In genomic region chr4:88008624-88009235, GRCh38 we compare ENCODE assay signal across 8 cellular contexts. TPM values are rescaled to one million over a fixed set of nuclear protein-coding genes. Genes with fewer than 3 reads are reported as not detected.
DNase-seq lines count a peak whose midpoint lies in the region; TF ChIP-seq lines count a peak whose summit lies in the region.

No MANE protein-coding gene starts in this region.

- H3K27ac ChIP-seq in HUES48 (ENCODE audit: low read depth, low read length) (no peak overlapping the region), suprapubic skin (peak overlapping the region; percentile 91)

- H3K9ac ChIP-seq in HUES48 (ENCODE audit: low read depth, low read length) (peak overlapping the region; percentile 80), adipocyte (ENCODE audit: low read length) (peak overlapping the region; percentile 90)

- TF ChIP-seq EP300 in suprapubic skin (IDR thresholded peaks at IDR 0.05) = no peak

- no peak for DNase-seq in BE2C
- DNase-seq in adipocyte (ENCODE audit: low read depth) = peak; percentile 60
- DNase-seq in kidney epithelial cell (ENCODE audit: low read depth) = no peak
- no peak for DNase-seq in suprapubic skin (ENCODE audit: low spot score in 2 of 2)
- DNase-seq in T1000 (lab: John Stamatoyannopoulos, UW) = no peak
- DNase-seq in NOMO-1 (lab: John Stamatoyannopoulos, UW; ENCODE audit: unreplicated experiment in 2 of 2) = no peak
- no peak for DNase-seq in NCI-H2171 treated with DMSO at 0.1 percent for 48 hours (lab: John Stamatoyannopoulos, UW)

- H3K36me3 ChIP-seq in BE2C (no peaks in the 10 kb centered on the region), HUES48 (ENCODE audit: control insufficient read depth, insufficient read depth, low read length) (no peaks in the 10 kb centered on the region), adipocyte (ENCODE audit: control insufficient read depth, insufficient read depth, low read length, severe bottlenecking) (no peaks in the 10 kb centered on the region), kidney epithelial cell (ENCODE audit: control insufficient read depth, insufficient read depth, low read length) (no peaks in the 10 kb centered on the region), suprapubic skin (no peaks in the 10 kb centered on the region)

- H3K4me1 ChIP-seq in BE2C = no peaks in the 10 kb centered on the region
- H3K4me1 ChIP-seq in HUES48 (ENCODE audit: control insufficient read depth, insufficient read depth, low read length) = peaks cover 51% of the 10 kb centered on the region
- peaks cover 44% of the 10 kb centered on the region for H3K4me1 ChIP-seq in adipocyte (ENCODE audit: control insufficient read depth, insufficient read depth, low read length)
- peaks cover 42% of the 10 kb centered on the region for H3K4me1 ChIP-seq in suprapubic skin

- TF ChIP-seq CTCF in BE2C (IDR thresholded peaks at IDR 0.05; ENCODE audit: low read depth, low read length) (no peak), kidney epithelial cell (IDR thresholded peaks at IDR 0.05; ENCODE audit: insufficient read depth, low read length, poor library complexity, severe bottlenecking) (no peak), suprapubic skin (IDR thresholded peaks at IDR 0.05) (no peak)

- H3K9me3 ChIP-seq in BE2C = no peaks in the 10 kb centered on the region
- no peaks in the 10 kb centered on the region for H3K9me3 ChIP-seq in HUES48 (ENCODE audit: control insufficient read depth, insufficient read depth, low read length)
- H3K9me3 ChIP-seq in adipocyte (ENCODE audit: control insufficient read depth, low read length) = no peaks in the 10 kb centered on the region
- no peaks in the 10 kb centered on the region for H3K9me3 ChIP-seq in suprapubic skin

- TF ChIP-seq POLR2A in suprapubic skin (IDR thresholded peaks at IDR 0.05) = no peak

- H3K4me3 ChIP-seq in BE2C (ENCODE audit: low read depth, low read length) (peak overlapping the region; percentile 64), HUES48 (ENCODE audit: low read depth, low read length) (peak overlapping the region; percentile 68), adipocyte (ENCODE audit: low read length) (peak overlapping the region; percentile 91), kidney epithelial cell (ENCODE audit: low read depth, low read length) (peak overlapping the region; percentile 92), suprapubic skin (peak overlapping the region; percentile 95)

- 13% methylated on average over 5 of the region's 5 CpGs for WGBS in suprapubic skin

- no peaks in the 10 kb centered on the region; the same call in 1 of the 2 replicates for H3K27me3 ChIP-seq in BE2C
- H3K27me3 ChIP-seq in HUES48 (ENCODE audit: control insufficient read depth, insufficient read depth, low read length) = peaks cover 22% of the 10 kb centered on the region
- H3K27me3 ChIP-seq in adipocyte (replicated peaks; ENCODE audit: control insufficient read depth, insufficient read depth, low read length) = no peaks in the 10 kb centered on the region
- H3K27me3 ChIP-seq in kidney epithelial cell (ENCODE audit: control insufficient read depth, insufficient read depth, low read length) = no peaks in the 10 kb centered on the region
- no peaks in the 10 kb centered on the region for H3K27me3 ChIP-seq in suprapubic skin

RNA-seq across cellular contexts. Expression of gene PKD2, which starts 1.3 kb away (rescaled TPM):
- polyA plus RNA-seq in BE2C (2012; ENCODE audit: insufficient read depth, insufficient read length, low read depth) = 6.3 TPM
- total RNA-seq in kidney epithelial cell (30.4 and 31.6 TPM in 2 replicates), suprapubic skin (10 to 100 TPM; 10.8 to 36.7 (median 18.2) TPM)

RNA-seq across cellular contexts. Expression of gene SPP1, which starts 33.2 kb away (rescaled TPM):
- not detected for polyA plus RNA-seq in BE2C (2012; ENCODE audit: insufficient read depth, insufficient read length, low read depth)
- 158 and 160 TPM in 2 replicates for total RNA-seq in kidney epithelial cell
- 10 to 100 TPM in 1 of 4 donors, 1 to 10 TPM in 2, not detected in 1; 2.0 to 11.3 (median 2.9) TPM for total RNA-seq in suprapubic skin

Comparison
In these comparisons a context has a peak if more than half of its experiments do, and no peak if none do; other contexts are left out.
1. RNA of gene SPP1, which starts 33.2 kb away (total RNA-seq): 158 to 160 TPM in kidney epithelial cell; 2.0 to 11.3 TPM in suprapubic skin; every median in the first group is over 10 times any median in the second.
2. Peak in every context shown above with its lines, with median percentiles within 50 percentile points of each other: H3K4me3 ChIP-seq.